Comparison of ENCODE assay signal across 8 cellular contexts in genomic region chr10:113854019-113854756, GRCh38. TPM values are rescaled to one million over a fixed set of nuclear protein-coding genes. Genes with fewer than 3 reads are reported as not detected.
DNase-seq lines count a peak whose midpoint lies in the region; ATAC-seq, FAIRE-seq and TF ChIP-seq lines count a peak whose summit lies in the region.

Gene DCLRE1A, minus strand, starts transcription at chr10:113854082. Its CDS starts 900 bp downstream, at chr10:113853182.
Gene NHLRC2, plus strand, starts transcription at chr10:113854661. Its CDS starts 212 bp downstream, at chr10:113854873.

- H3K27me3 Mint-ChIP-seq in astrocyte (ENCODE audit: low read depth, unreplicated experiment): no peaks in the 10 kb centered on the region

- no peak for TF ChIP-seq CTCF in GM10266 (IDR thresholded peaks at IDR 0.05; ENCODE audit: control insufficient read depth, insufficient read depth, low read depth, missing control alignments)
- no peak for TF ChIP-seq CTCF in astrocyte (IDR thresholded peaks at IDR 0.05; ENCODE audit: insufficient read depth, low read depth, low read length)

- peak; percentile 69 for DNase-seq in GM10266 (ENCODE audit: extremely low spot score)
- peak; percentile 78 for DNase-seq in NCI-H1436 treated with DMSO at 0.1 percent for 48 hours (lab: John Stamatoyannopoulos, UW)
- DNase-seq in T-helper 22 cell (ENCODE audit: low read depth): peak; percentile 40
- peak; percentile 64 for DNase-seq in astrocyte (ENCODE audit: low read depth)
- DNase-seq in hepatic stellate cell (ENCODE audit: low spot score): peak; percentile 61
- peak; percentile 47 for DNase-seq in renal cortical epithelial cell (ENCODE audit: low read depth)

- H3K9me3 Mint-ChIP-seq in astrocyte (ENCODE audit: unreplicated experiment): no peaks in the 10 kb centered on the region

- H3K4me1 ChIP-seq in astrocyte (ENCODE audit: insufficient read depth, low read length): peaks cover 17% of the 10 kb centered on the region

- H3K27ac ChIP-seq in astrocyte (ENCODE audit: low read depth, low read length): peak within 1 kb of the TSS; percentile 92

- no peaks in the 10 kb centered on the region for H4K20me1 ChIP-seq in astrocyte (ENCODE audit: insufficient read depth, low read length)

- H3K4me2 ChIP-seq in astrocyte (ENCODE audit: low read length): peak within 1 kb of the TSS; percentile 98

- no peaks in the 10 kb centered on the region for H3K36me3 Mint-ChIP-seq in astrocyte (ENCODE audit: low read depth, unreplicated experiment)

- H3K4me1 Mint-ChIP-seq in astrocyte (ENCODE audit: low read depth, unreplicated experiment): peaks cover 14% of the 10 kb centered on the region

- FAIRE-seq in astrocyte (lab: Jason Lieb, UNC): no peak

- H3K9ac ChIP-seq in astrocyte (ENCODE audit: low read length): peak within 1 kb of the TSS; percentile 93

- peak within 1 kb of the TSS; percentile 96 for H2AFZ ChIP-seq in astrocyte (ENCODE audit: low read depth, low read length)

- peak; percentile 49 for ATAC-seq in HG02759 (IDR thresholded peaks at IDR 0.05; ENCODE audit: unreplicated experiment)
- no peak for ATAC-seq in GM18858 (IDR thresholded peaks at IDR 0.05; ENCODE audit: unreplicated experiment)

- H3K4me3 ChIP-seq in astrocyte (ENCODE audit: insufficient read depth, low read depth, low read length): peak within 1 kb of the TSS; percentile 88

- H3K4me3 Mint-ChIP-seq in astrocyte (ENCODE audit: unreplicated experiment): peak within 1 kb of the TSS; percentile 92

- H3K9me3 ChIP-seq in astrocyte (ENCODE audit: insufficient read depth, low read depth, low read length): no peaks in the 10 kb centered on the region

- peak within 1 kb of the TSS; percentile 98 for H3K27ac Mint-ChIP-seq in astrocyte (ENCODE audit: unreplicated experiment)

- H3K27me3 ChIP-seq in astrocyte (ENCODE audit: insufficient read depth, low read length): no peaks in the 10 kb centered on the region

- H3K79me2 ChIP-seq in astrocyte (ENCODE audit: insufficient read depth, low read length): peaks cover 36% of the 10 kb centered on the region

- H3K36me3 ChIP-seq in astrocyte (ENCODE audit: insufficient read depth, low read length): peaks cover 5% of the 10 kb centered on the region

RNA-seq across cellular contexts. Expression of gene DCLRE1A, which starts in this region (rescaled TPM):
- total RNA-seq in astrocyte: 3.7 and 3.8 TPM in 2 replicates
- total RNA-seq in renal cortical epithelial cell: 9.2 and 10.2 TPM in 2 replicates

RNA-seq across cellular contexts. Expression of gene NHLRC2, which starts in this region (rescaled TPM):
- total RNA-seq in astrocyte: 15.6 and 16.9 TPM in 2 replicates
- total RNA-seq in renal cortical epithelial cell: 13.2 and 17.9 TPM in 2 replicates
